ENCODE assay signal across 26 cellular contexts in genomic region chr9:37010976-37011375, GRCh38. TPM values are rescaled to one million over a fixed set of nuclear protein-coding genes. Genes with fewer than 3 reads are reported as not detected.
"Had no signal": no experiment of that assay in that cellular context is flagged by ENCODE, and none has a peak within 500 bp of the region (broad histone marks: within the 10 kb centered on the region; RNA-seq: fewer than 3 reads in every experiment).

No MANE protein-coding gene starts in this region.

- H3K36me3 ChIP-seq: left lung, sigmoid colon, upper lobe of left lung had no signal

- H3K27ac ChIP-seq: foreskin keratinocyte, hepatocyte, left lung, sigmoid colon, upper lobe of left lung, VCaP had no signal

- ATAC-seq: activated CD8-positive, alpha-beta memory T cell treated with anti-CD3 and anti-CD28 coated beads, Interleukin-2, amount 10 ng/mL, durations not matched to agents 7 days and 5 days; activated CD8-positive, alpha-beta T cell treated with anti-CD3 and anti-CD28 coated beads for 36 hours; activated naive CD4-positive, alpha-beta T cell treated with anti-CD3 and anti-CD28 coated beads, Interleukin-2, amount 50 U/mL, for 72 hours; foreskin keratinocyte; left lung; natural killer cell; stimulated activated naive CD8-positive, alpha-beta T cell treated with anti-CD3 and anti-CD28 coated beads, Interleukin-15, Interleukin-2, amounts not matched to agents 100 U/mL and 50 U/mL, for 24 hours had no signal

- H3K4me1 ChIP-seq: foreskin keratinocyte, left lung, sigmoid colon, upper lobe of left lung had no signal

- H3K27me3 ChIP-seq: upper lobe of left lung had no signal

- H3K9me3 ChIP-seq: left lung, sigmoid colon, upper lobe of left lung had no signal

- H3K4me3 ChIP-seq: hepatocyte, left lung, lung, sigmoid colon, smooth muscle cell, upper lobe of left lung had no signal

- H3K4me2 ChIP-seq: hepatocyte, smooth muscle cell had no signal

- H2AFZ ChIP-seq: hepatocyte had no signal

- H3K79me2 ChIP-seq: hepatocyte had no signal

- DNase-seq: activated CD4-positive, alpha-beta T cell treated with anti-CD3 and anti-CD28 coated beads, Interleukin-2, amount 10 ng/mL, durations not matched to agents 7 days and 5 days; activated CD4-positive, CD25-positive, alpha-beta regulatory T cell treated with anti-CD3 and anti-CD28 coated beads, Interleukin-2, amount 50 U/mL, for 72 hours; activated CD8-positive, alpha-beta memory T cell treated with anti-CD3 and anti-CD28 coated beads, Interleukin-2, amount 10 ng/mL, durations not matched to agents 7 days and 5 days; activated CD8-positive, alpha-beta T cell treated with anti-CD3 and anti-CD28 coated beads for 36 hours; aorta; central memory CD4-positive, alpha-beta T cell; effector memory CD4-positive, alpha-beta T cell; foreskin keratinocyte; kidney glomerular epithelial cell; left lung; natural killer cell; retina; sigmoid colon; stimulated activated CD4-positive, alpha-beta T cell treated with anti-CD3 and anti-CD28 coated beads, Interleukin-2, amount 100 ng/mL, for 48 hours; stimulated activated CD8-positive, alpha-beta memory T cell treated with anti-CD3 and anti-CD28 coated beads, Interleukin-4, amount 100 ng/mL, for 48 hours; stimulated activated naive CD8-positive, alpha-beta T cell treated with anti-CD3 and anti-CD28 coated beads, Interleukin-15, Interleukin-2, amounts not matched to agents 100 U/mL and 50 U/mL, for 24 hours; upper lobe of left lung had no signal

- FAIRE-seq: colon had no signal

RNA-seq across cellular contexts. Expression of gene PAX5, which starts 23.1 kb away (rescaled TPM):
- total RNA-seq: dermis microvascular lymphatic vessel endothelial cell, hepatocyte, osteocyte, progenitor cell of endocrine pancreas, sigmoid colon had no signal
- polyA plus RNA-seq: foreskin keratinocyte, hepatocyte, smooth muscle cell had no signal
